Comparison of ENCODE assay signal across 31 cellular contexts in the genomic region with DNA sequence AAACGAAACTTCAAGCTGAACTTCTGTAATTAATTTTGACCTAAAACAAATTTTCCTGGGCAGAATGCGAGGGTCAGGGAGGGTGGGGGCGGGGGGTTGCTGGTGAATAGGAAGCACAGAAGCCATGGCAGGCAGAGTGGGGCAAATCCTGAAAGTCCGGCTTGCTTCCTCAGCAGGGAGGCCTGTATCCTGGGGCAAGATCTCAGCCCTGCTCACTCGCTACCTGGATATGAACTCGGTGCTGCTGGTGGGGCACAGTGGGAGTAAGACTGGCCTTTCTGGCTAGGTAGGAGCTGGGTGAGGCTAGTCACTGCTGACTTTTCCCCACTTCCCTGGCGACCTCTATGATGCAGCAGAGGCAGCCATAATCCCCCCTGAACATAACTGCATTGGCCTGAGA.
"Had no signal": no experiment of that assay in that cellular context is flagged by ENCODE, and none has a peak within 500 bp of the region (broad histone marks: within the 10 kb centered on the region; RNA-seq: fewer than 3 reads in every experiment).

No MANE protein-coding gene starts in this region.

- H3K27ac Mint-ChIP-seq: activated CD4-positive, alpha-beta T cell treated with anti-CD3 and anti-CD28 coated beads, Interleukin-2, amount 10 ng/mL, durations not matched to agents 24 days and 14 days; activated CD8-positive, alpha-beta T cell treated with anti-CD3 and anti-CD28 coated beads for 36 hours; activated naive CD8-positive, alpha-beta T cell treated with anti-CD3 and anti-CD28 coated beads for 36 hours; activated T-cell treated with anti-CD3 and anti-CD28 coated beads, Interleukin-2, amount 50 U/mL, for 72 hours; activated T-helper 17 cell treated with anti-CD3 and anti-CD28 coated beads, Interleukin-2, amount 50 U/mL, for 72 hours had no signal

- H3K27me3 ChIP-seq: brain microvascular endothelial cell, SJCRH30 had no signal

- DNase-seq: activated CD4-positive, alpha-beta T cell treated with anti-CD3 and anti-CD28 coated beads, Interleukin-2, amount 10 ng/mL, durations not matched to agents 24 days and 14 days; activated CD4-positive, alpha-beta T cell treated with anti-CD3 and anti-CD28 coated beads, Interleukin-2, amount 50 U/mL, for 4 hours; activated CD8-positive, alpha-beta T cell treated with anti-CD3 and anti-CD28 coated beads for 36 hours; activated effector memory CD4-positive, alpha-beta T cell treated with anti-CD3 and anti-CD28 coated beads, Interleukin-2, amount 50 U/mL, for 16 hours; activated naive CD4-positive, alpha-beta T cell; activated naive CD4-positive, alpha-beta T cell treated with anti-CD3 and anti-CD28 coated beads, Interleukin-2, amount 50 U/mL, for 16 hours; activated naive CD8-positive, alpha-beta T cell treated with anti-CD3 and anti-CD28 coated beads for 36 hours; activated T-cell treated with anti-CD3 and anti-CD28 coated beads, Interleukin-2, amount 50 U/mL, for 1 hour; activated T-cell treated with anti-CD3 and anti-CD28 coated beads, Interleukin-2, amount 50 U/mL, for 72 hours; amniotic stem cell; aorta; brain microvascular endothelial cell; central memory CD4-positive, alpha-beta T cell; MM.1S; MV-4-11; NCI-H1092 treated with DMSO at 0.1 percent for 48 hours; NCI-H1417; NCI-H146; NCI-H187; NCI-H2029 treated with DMSO at 0.1 percent for 48 hours; NCI-H2107; NCI-H2171; NCI-H510A; NCI-H526; NCI-H748 treated with DMSO at 0.1 percent for 48 hours; Right ventricle myocardium superior; SJCRH30; T1000; WERI-Rb-1 had no signal

- H3K9me3 Mint-ChIP-seq: activated CD4-positive, alpha-beta T cell treated with anti-CD3 and anti-CD28 coated beads, Interleukin-2, amount 10 ng/mL, durations not matched to agents 24 days and 14 days; activated CD8-positive, alpha-beta T cell treated with anti-CD3 and anti-CD28 coated beads for 36 hours; activated naive CD8-positive, alpha-beta T cell treated with anti-CD3 and anti-CD28 coated beads for 36 hours; activated T-helper 17 cell treated with anti-CD3 and anti-CD28 coated beads, Interleukin-2, amount 50 U/mL, for 72 hours had no signal

- H3K4me3 ChIP-seq: SJCRH30, SK-N-MC had no signal

- ATAC-seq: activated CD8-positive, alpha-beta T cell treated with anti-CD3 and anti-CD28 coated beads for 36 hours; activated T-cell treated with anti-CD3 and anti-CD28 coated beads, Interleukin-2, amount 50 U/mL, for 72 hours; activated T-helper 17 cell treated with anti-CD3 and anti-CD28 coated beads, Interleukin-2, amount 50 U/mL, for 72 hours had no signal

- H3K27ac ChIP-seq: brain microvascular endothelial cell, SJCRH30, SK-N-MC, WERI-Rb-1 had no signal

- H3K36me3 Mint-ChIP-seq: activated naive CD8-positive, alpha-beta T cell treated with anti-CD3 and anti-CD28 coated beads for 36 hours had no signal

- H3K36me3 ChIP-seq: brain microvascular endothelial cell, SJCRH30, WERI-Rb-1 had no signal

- H3K4me1 Mint-ChIP-seq: activated CD4-positive, alpha-beta T cell treated with anti-CD3 and anti-CD28 coated beads, Interleukin-2, amount 10 ng/mL, durations not matched to agents 24 days and 14 days; activated naive CD8-positive, alpha-beta T cell treated with anti-CD3 and anti-CD28 coated beads for 36 hours; activated T-helper 17 cell treated with anti-CD3 and anti-CD28 coated beads, Interleukin-2, amount 50 U/mL, for 72 hours had no signal

- H3K4me3 Mint-ChIP-seq: activated CD4-positive, alpha-beta T cell treated with anti-CD3 and anti-CD28 coated beads, Interleukin-2, amount 10 ng/mL, durations not matched to agents 24 days and 14 days; activated CD8-positive, alpha-beta T cell treated with anti-CD3 and anti-CD28 coated beads for 36 hours; activated naive CD8-positive, alpha-beta T cell treated with anti-CD3 and anti-CD28 coated beads for 36 hours; activated T-cell treated with anti-CD3 and anti-CD28 coated beads, Interleukin-2, amount 50 U/mL, for 72 hours; activated T-helper 17 cell treated with anti-CD3 and anti-CD28 coated beads, Interleukin-2, amount 50 U/mL, for 72 hours had no signal

- H3K27me3 Mint-ChIP-seq: activated CD4-positive, alpha-beta T cell treated with anti-CD3 and anti-CD28 coated beads, Interleukin-2, amount 10 ng/mL, durations not matched to agents 24 days and 14 days; activated CD8-positive, alpha-beta T cell treated with anti-CD3 and anti-CD28 coated beads for 36 hours; activated naive CD8-positive, alpha-beta T cell treated with anti-CD3 and anti-CD28 coated beads for 36 hours; activated T-helper 17 cell treated with anti-CD3 and anti-CD28 coated beads, Interleukin-2, amount 50 U/mL, for 72 hours had no signal
